23 cellular contexts compared by ENCODE assay signal in the genomic region with DNA sequence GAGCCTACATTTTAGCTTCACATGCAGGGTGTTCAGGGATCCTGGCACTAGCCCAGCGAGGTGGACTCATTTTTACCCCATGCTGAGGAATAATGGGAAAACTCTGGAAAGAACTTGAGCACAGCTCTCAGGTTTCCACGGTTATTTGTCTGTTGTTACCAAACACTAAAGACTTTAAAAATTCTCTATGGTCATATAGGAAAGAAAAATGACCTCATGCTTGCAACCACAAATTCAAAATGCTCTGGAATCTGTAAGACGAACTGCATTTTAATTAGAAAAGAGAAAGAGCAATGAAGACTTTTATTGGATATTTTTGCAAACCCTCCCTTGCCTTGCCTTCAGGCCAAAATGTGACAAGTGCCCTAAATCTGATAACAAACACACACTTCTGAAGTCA.
DNase-seq lines count a peak whose midpoint lies in the region; ATAC-seq and TF ChIP-seq lines count a peak whose summit lies in the region.
"Had no signal": no experiment of that assay in that cellular context is flagged by ENCODE, and none has a peak within 500 bp of the region (broad histone marks: within the 10 kb centered on the region; RNA-seq: fewer than 3 reads in every experiment).

No MANE protein-coding gene starts in this region.

- peak; percentile 45 for DNase-seq in EL
- DNase-seq in NCI-H2107 (lab: John Stamatoyannopoulos, UW), result peak; percentile 40
- peak; percentile 51 for DNase-seq in choroid plexus epithelial cell (ENCODE audit: low read depth)
- peak; percentile 17 for DNase-seq in myocyte (ENCODE audit: low read depth)
- DNase-seq in stimulated activated CD8-positive, alpha-beta memory T cell treated with anti-CD3 and anti-CD28 coated beads, Interleukin-4, amount 100 ng/mL, for 48 hours, result no peak
- DNase-seq in CD14-positive monocyte (ENCODE audit: low spot score), result no peak
- DNase-seq in omental fat pad (ENCODE audit: low spot score), result no peak
- no peak for DNase-seq in activated T-helper 1 cell treated with anti-CD3 and anti-CD28 coated beads, Interleukin-12 subunit alpha, Interleukin-12 subunit beta, Interleukin-2, Interleukin-4 antibody, amounts not matched to agents 30 ng/mL and 10 ng/mL and 1 ng/mL, durations not matched to agents 14 hours and 24 hours and 36 hours (ENCODE audit: low spot score)
- DNase-seq: activated CD8-positive, alpha-beta T cell treated with anti-CD3 and anti-CD28 coated beads, Interleukin-2, amount 10 ng/mL, durations not matched to agents 7 days and 5 days; activated naive CD4-positive, alpha-beta T cell treated with anti-CD3 and anti-CD28 coated beads, Interleukin-2, amount 50 U/mL, for 16 hours; activated T-cell treated with anti-CD3 and anti-CD28 coated beads, Interleukin-2, amount 50 U/mL, for 24 hours; aorta; endodermal cell; heart right ventricle; KG1; left ventricle myocardium superior; NCI-H187 treated with DMSO at 0.1 percent for 48 hours; RPMI8226; spleen; stimulated activated CD4-positive, alpha-beta T cell treated with anti-CD3 and anti-CD28 coated beads, Interleukin-4, amount 100 ng/mL, for 24 hours; stimulated activated naive CD8-positive, alpha-beta T cell treated with anti-CD3 and anti-CD28 coated beads, Interleukin-15, amount 100 ng/mL, for 72 hours; trophoblast cell had no signal

- ATAC-seq in omental fat pad (ENCODE audit: low FRiP score), result no peak
- ATAC-seq: activated CD4-positive, CD25-positive, alpha-beta regulatory T cell treated with anti-CD3 and anti-CD28 coated beads, Interleukin-2, amount 50 U/mL, for 24 hours; activated CD8-positive, alpha-beta T cell treated with anti-CD3 and anti-CD28 coated beads, Interleukin-2, amount 10 ng/mL, durations not matched to agents 7 days and 5 days; heart right ventricle; left ventricle myocardium superior; stimulated activated naive CD8-positive, alpha-beta T cell treated with anti-CD3 and anti-CD28 coated beads, Interleukin-15, amount 100 ng/mL, for 72 hours had no signal

- intact Hi-C loops in CD14-positive monocyte (cut with micrococcal nuclease), result no loop called here
- intact Hi-C loops in activated T-helper 1 cell treated with anti-CD3 and anti-CD28 coated beads, Interleukin-12 subunit alpha, Interleukin-12 subunit beta, Interleukin-2, Interleukin-4 antibody, amounts not matched to agents 30 ng/mL and 10 ng/mL and 1 ng/mL, durations not matched to agents 14 hours and 24 hours and 36 hours (cut with micrococcal nuclease), result no loop called here

- H3K27me3 Mint-ChIP-seq in CD14-positive monocyte (ENCODE audit: low read depth in 3 of 3), result peaks cover 1 to 5% (median 3%) of the 10 kb centered on the region in 3 donors
- no peaks in the 10 kb centered on the region for H3K27me3 Mint-ChIP-seq in activated T-helper 1 cell treated with anti-CD3 and anti-CD28 coated beads, Interleukin-12 subunit alpha, Interleukin-12 subunit beta, Interleukin-2, Interleukin-4 antibody, amounts not matched to agents 30 ng/mL and 10 ng/mL and 1 ng/mL, durations not matched to agents 14 hours and 24 hours and 36 hours (ENCODE audit: insufficient read depth)
- H3K27me3 Mint-ChIP-seq: activated T-cell treated with anti-CD3 and anti-CD28 coated beads, Interleukin-2, amount 50 U/mL, for 24 hours; stimulated activated naive CD8-positive, alpha-beta T cell treated with anti-CD3 and anti-CD28 coated beads, Interleukin-15, amount 100 ng/mL, for 72 hours had no signal

- H3K4me3 ChIP-seq in choroid plexus epithelial cell (ENCODE audit: low read depth, low read length), result no peak overlapping the region
- H3K4me3 ChIP-seq: heart right ventricle, spleen had no signal

- H3K27ac Mint-ChIP-seq in CD14-positive monocyte, result no peak overlapping the region
- no peak overlapping the region for H3K27ac Mint-ChIP-seq in activated T-helper 1 cell treated with anti-CD3 and anti-CD28 coated beads, Interleukin-12 subunit alpha, Interleukin-12 subunit beta, Interleukin-2, Interleukin-4 antibody, amounts not matched to agents 30 ng/mL and 10 ng/mL and 1 ng/mL, durations not matched to agents 14 hours and 24 hours and 36 hours
- H3K27ac Mint-ChIP-seq: activated CD8-positive, alpha-beta T cell treated with anti-CD3 and anti-CD28 coated beads, Interleukin-2, amount 10 ng/mL, durations not matched to agents 7 days and 5 days; activated T-cell treated with anti-CD3 and anti-CD28 coated beads, Interleukin-2, amount 50 U/mL, for 24 hours; endodermal cell; stimulated activated naive CD8-positive, alpha-beta T cell treated with anti-CD3 and anti-CD28 coated beads, Interleukin-15, amount 100 ng/mL, for 72 hours had no signal

- H3K4me3 Mint-ChIP-seq in CD14-positive monocyte, result no peak overlapping the region
- H3K4me3 Mint-ChIP-seq in activated T-helper 1 cell treated with anti-CD3 and anti-CD28 coated beads, Interleukin-12 subunit alpha, Interleukin-12 subunit beta, Interleukin-2, Interleukin-4 antibody, amounts not matched to agents 30 ng/mL and 10 ng/mL and 1 ng/mL, durations not matched to agents 14 hours and 24 hours and 36 hours, result no peak overlapping the region
- H3K4me3 Mint-ChIP-seq: activated CD8-positive, alpha-beta T cell treated with anti-CD3 and anti-CD28 coated beads, Interleukin-2, amount 10 ng/mL, durations not matched to agents 7 days and 5 days; activated T-cell treated with anti-CD3 and anti-CD28 coated beads, Interleukin-2, amount 50 U/mL, for 24 hours; endodermal cell; stimulated activated naive CD8-positive, alpha-beta T cell treated with anti-CD3 and anti-CD28 coated beads, Interleukin-15, amount 100 ng/mL, for 72 hours had no signal

- no peak for TF ChIP-seq CTCF in choroid plexus epithelial cell (conservative IDR thresholded peaks at IDR 0.05; ENCODE audit: low read depth, low read length)
- no peak for TF ChIP-seq CTCF in CD14-positive monocyte (IDR thresholded peaks at IDR 0.05)
- TF ChIP-seq CTCF in omental fat pad (IDR thresholded peaks at IDR 0.05), result no peak

- H3K4me1 Mint-ChIP-seq in CD14-positive monocyte, result no peaks in the 10 kb centered on the region
- no peaks in the 10 kb centered on the region for H3K4me1 Mint-ChIP-seq in activated T-helper 1 cell treated with anti-CD3 and anti-CD28 coated beads, Interleukin-12 subunit alpha, Interleukin-12 subunit beta, Interleukin-2, Interleukin-4 antibody, amounts not matched to agents 30 ng/mL and 10 ng/mL and 1 ng/mL, durations not matched to agents 14 hours and 24 hours and 36 hours (ENCODE audit: low read depth)
- H3K4me1 Mint-ChIP-seq: stimulated activated naive CD8-positive, alpha-beta T cell treated with anti-CD3 and anti-CD28 coated beads, Interleukin-15, amount 100 ng/mL, for 72 hours had no signal

- no peaks in the 10 kb centered on the region for H3K36me3 Mint-ChIP-seq in CD14-positive monocyte
- no peaks in the 10 kb centered on the region for H3K36me3 Mint-ChIP-seq in activated T-helper 1 cell treated with anti-CD3 and anti-CD28 coated beads, Interleukin-12 subunit alpha, Interleukin-12 subunit beta, Interleukin-2, Interleukin-4 antibody, amounts not matched to agents 30 ng/mL and 10 ng/mL and 1 ng/mL, durations not matched to agents 14 hours and 24 hours and 36 hours (ENCODE audit: low read depth)

- H3K9me3 Mint-ChIP-seq in CD14-positive monocyte, result peaks cover 0 to 5% (median 3%) of the 10 kb centered on the region in 7 donors
- H3K9me3 Mint-ChIP-seq in activated T-helper 1 cell treated with anti-CD3 and anti-CD28 coated beads, Interleukin-12 subunit alpha, Interleukin-12 subunit beta, Interleukin-2, Interleukin-4 antibody, amounts not matched to agents 30 ng/mL and 10 ng/mL and 1 ng/mL, durations not matched to agents 14 hours and 24 hours and 36 hours, result peaks cover 6% of the 10 kb centered on the region
- H3K9me3 Mint-ChIP-seq: activated T-cell treated with anti-CD3 and anti-CD28 coated beads, Interleukin-2, amount 50 U/mL, for 24 hours; endodermal cell; stimulated activated naive CD8-positive, alpha-beta T cell treated with anti-CD3 and anti-CD28 coated beads, Interleukin-15, amount 100 ng/mL, for 72 hours had no signal

Comparison
In these comparisons a context has a peak if more than half of its experiments do, and no peak if none do; other contexts are left out.
1. DNase-seq: peak in EL (single experiment), NCI-H2107 (single experiment), choroid plexus epithelial cell (single experiment) and myocyte (single experiment); none in stimulated activated CD8-positive, alpha-beta memory T cell treated with anti-CD3 and anti-CD28 coated beads, Interleukin-4, amount 100 ng/mL, for 48 hours (single experiment), CD14-positive monocyte (single experiment), omental fat pad (single experiment) and activated T-helper 1 cell treated with anti-CD3 and anti-CD28 coated beads, Interleukin-12 subunit alpha, Interleukin-12 subunit beta, Interleukin-2, Interleukin-4 antibody, amounts not matched to agents 30 ng/mL and 10 ng/mL and 1 ng/mL, durations not matched to agents 14 hours and 24 hours and 36 hours (single experiment).